Comparison of ENCODE assay signal across 10 cellular contexts in the genomic region with DNA sequence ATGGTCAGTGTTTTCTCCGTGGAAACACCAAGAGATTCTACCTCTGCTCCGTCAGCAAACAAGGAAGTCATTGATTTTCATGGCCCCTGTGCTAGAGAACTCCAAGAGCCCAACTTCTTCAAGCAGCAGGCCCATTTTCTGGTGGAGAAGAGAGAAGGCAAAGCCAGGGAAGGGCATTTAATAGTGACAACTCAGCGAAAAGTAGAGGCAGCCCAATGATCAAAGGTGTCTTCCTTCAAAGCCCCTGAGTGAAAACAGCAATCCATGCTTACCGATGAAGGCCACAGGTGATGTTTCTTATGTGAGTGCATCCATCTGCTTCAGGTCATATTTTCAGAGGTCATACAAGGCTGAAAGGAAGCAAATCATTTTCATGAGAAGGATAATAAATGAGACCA.
DNase-seq lines count a peak whose midpoint lies in the region; ATAC-seq and TF ChIP-seq lines count a peak whose summit lies in the region.
"Had no signal": no experiment of that assay in that cellular context is flagged by ENCODE, and none has a peak within 500 bp of the region (broad histone marks: within the 10 kb centered on the region; RNA-seq: fewer than 3 reads in every experiment).

No MANE protein-coding gene starts in this region.

- H3K27ac Mint-ChIP-seq in T-helper 1 cell treated with Interleukin-12 subunit alpha and Interleukin-12 subunit beta and Interleukin-4 antibody, amounts not matched to agents 30 μg/mL and 1 μg/mL, for 36 hours = peak overlapping the region; percentile 99
- peak overlapping the region; percentile 90 to 99 for H3K27ac Mint-ChIP-seq in T-cell

- no peak for TF ChIP-seq CTCF in spleen (IDR thresholded peaks at IDR 0.05 in 8 of 11, conservative IDR thresholded peaks at IDR 0.05 in 3 of 11)

- no peaks in the 10 kb centered on the region for H3K9me3 Mint-ChIP-seq in T-helper 1 cell treated with Interleukin-12 subunit alpha and Interleukin-12 subunit beta and Interleukin-4 antibody, amounts not matched to agents 30 μg/mL and 1 μg/mL, for 36 hours
- no peaks in the 10 kb centered on the region for H3K9me3 Mint-ChIP-seq in T-cell

- no peaks in the 10 kb centered on the region for H3K27me3 ChIP-seq in esophagus (ENCODE audit: control insufficient read depth in 1 of 2, insufficient read depth in 2 of 2, low read length in 2 of 2)
- no peaks in the 10 kb centered on the region for H3K27me3 ChIP-seq in spleen (replicated peaks in 1 of 7)
- H3K27me3 ChIP-seq: stomach had no signal

- H3K36me3 ChIP-seq in esophagus (ENCODE audit: control insufficient read depth in 2 of 2, insufficient read depth in 2 of 2, low read length in 1 of 2) (no peaks in the 10 kb centered on the region), spleen (no peaks in the 10 kb centered on the region)
- H3K36me3 ChIP-seq: stomach had no signal

- peaks cover 26% of the 10 kb centered on the region for H3K36me3 Mint-ChIP-seq in T-helper 1 cell treated with Interleukin-12 subunit alpha and Interleukin-12 subunit beta and Interleukin-4 antibody, amounts not matched to agents 30 μg/mL and 1 μg/mL, for 36 hours (ENCODE audit: low read depth)
- peaks cover 20% of the 10 kb centered on the region for H3K36me3 Mint-ChIP-seq in T-cell

- peak overlapping the region; percentile 70 for H3K4me3 Mint-ChIP-seq in T-helper 1 cell treated with Interleukin-12 subunit alpha and Interleukin-12 subunit beta and Interleukin-4 antibody, amounts not matched to agents 30 μg/mL and 1 μg/mL, for 36 hours
- H3K4me3 Mint-ChIP-seq in T-cell = peak overlapping the region in 2 of 3 donors; percentile 31 to 40

- no peak for TF ChIP-seq POLR2A in spleen (IDR thresholded peaks at IDR 0.05)

- POLR2A ChIA-PET in T-cell (lab: Charles Lee) = interaction anchor here in 1 of 2 donors (0.6 to 0.7 kb wide), 2 partner anchors 43 to 59 kb away, joined by 3 to 4 read pairs; no protein-coding TSS in a partner anchor

- H3K27me3 Mint-ChIP-seq in T-helper 1 cell treated with Interleukin-12 subunit alpha and Interleukin-12 subunit beta and Interleukin-4 antibody, amounts not matched to agents 30 μg/mL and 1 μg/mL, for 36 hours (ENCODE audit: low read depth) = no peaks in the 10 kb centered on the region
- no peaks in the 10 kb centered on the region for H3K27me3 Mint-ChIP-seq in T-cell

- H3K4me3 ChIP-seq in esophagus (ENCODE audit: low read depth in 1 of 2, low read length in 2 of 2) = no peak overlapping the region
- no peak overlapping the region for H3K4me3 ChIP-seq in spleen
- H3K4me3 ChIP-seq: stomach had no signal

- H3K4me1 ChIP-seq in esophagus (ENCODE audit: control insufficient read depth in 2 of 2, insufficient read depth in 2 of 2, low read length in 1 of 2) (peaks cover 5 to 23% of the 10 kb centered on the region in 2 donors), spleen (peaks cover 16 to 59% (median 50%) of the 10 kb centered on the region in 6 donors)

- DNase-seq in T-helper 1 cell = no peak
- DNase-seq in T-cell = no peak
- DNase-seq in spleen = no peak
- DNase-seq in DMS114 treated with DMSO at 0.1 percent for 48 hours (lab: John Stamatoyannopoulos, UW; ENCODE audit: unreplicated experiment) = no peak
- DNase-seq in medulla oblongata (ENCODE audit: extremely low spot score) = no peak
- no peak for DNase-seq in NCI-H146 treated with DMSO at 0.1 percent for 48 hours (lab: John Stamatoyannopoulos, UW; ENCODE audit: unreplicated experiment)
- DNase-seq: NCI-H2029, stomach had no signal

- intact Hi-C loops in spleen (cut with DNase I; ENCODE audit: low total_unique reads) = no loop called here

- CTCF ChIA-PET in T-cell (lab: Charles Lee) = interaction anchor here in 1 of 2 donors (0.9 kb wide), 1 partner anchor 24 kb away, joined by 3 read pairs; no protein-coding TSS in a partner anchor

- H3K4me1 Mint-ChIP-seq in T-helper 1 cell treated with Interleukin-12 subunit alpha and Interleukin-12 subunit beta and Interleukin-4 antibody, amounts not matched to agents 30 μg/mL and 1 μg/mL, for 36 hours (ENCODE audit: low read depth) = peaks cover 56% of the 10 kb centered on the region
- H3K4me1 Mint-ChIP-seq in T-cell = peaks cover 42 to 62% (median 58%) of the 10 kb centered on the region in 3 donors

- no peak for ATAC-seq in T-cell (replicated peaks in 1 of 4)

- H3K27ac ChIP-seq in esophagus (ENCODE audit: low read depth in 2 of 2, low read length in 1 of 2) (peak overlapping the region; percentile 91 to 99), spleen (peak overlapping the region in 7 of 8 donors; percentile 28 to 87 (median 77))

- 72 to 77% methylated on average over 4 of the region's 4 CpGs for WGBS in esophagus, 2 donors
- 55 to 86% (median 74%) methylated on average over 4 of the region's 4 CpGs for WGBS in spleen, 5 donors

- H3K9me3 ChIP-seq in esophagus (ENCODE audit: control insufficient read depth in 2 of 2, insufficient read depth in 1 of 2, low read depth in 1 of 2, low read length in 1 of 2) = no peaks in the 10 kb centered on the region
- H3K9me3 ChIP-seq in spleen = no peaks in the 10 kb centered on the region
- H3K9me3 ChIP-seq: stomach had no signal
